ENCODE assay signal across 11 cellular contexts in the genomic region with DNA sequence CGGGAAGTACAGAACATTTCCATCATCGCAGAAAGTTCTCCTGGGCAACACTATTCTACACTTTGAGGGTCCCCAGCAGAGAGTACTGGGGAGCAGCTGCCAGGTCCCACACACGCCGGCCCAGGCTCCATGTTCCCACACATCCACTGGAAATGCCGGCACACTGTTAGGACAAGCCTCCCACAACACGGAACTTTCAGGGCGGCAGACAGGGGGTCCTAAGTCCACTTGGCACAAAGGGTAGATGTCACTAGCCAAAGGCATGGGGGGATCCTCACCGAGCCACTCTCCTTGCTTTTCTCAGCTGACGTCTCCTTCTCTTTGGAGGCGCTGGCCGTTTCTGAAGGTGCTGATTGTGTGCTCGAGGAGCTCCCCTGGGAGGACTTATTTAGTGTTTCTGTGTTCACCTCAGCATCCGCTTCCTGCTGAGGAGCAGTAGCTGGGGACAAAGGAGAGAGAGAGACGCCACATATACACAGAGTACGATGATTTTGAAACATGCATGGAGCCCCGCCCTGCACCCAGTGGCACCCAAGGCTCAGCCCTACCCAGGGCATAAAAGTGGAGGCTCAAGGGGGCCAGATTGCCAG.
"Had no signal": no experiment of that assay in that cellular context is flagged by ENCODE, and none has a peak within 500 bp of the region (broad histone marks: within the 10 kb centered on the region; RNA-seq: fewer than 3 reads in every experiment).

No MANE protein-coding gene starts in this region.

- H3K27me3 Mint-ChIP-seq: activated CD8-positive, alpha-beta T cell treated with anti-CD3 and anti-CD28 coated beads for 36 hours had no signal

- H3K4me3 Mint-ChIP-seq: activated CD8-positive, alpha-beta T cell treated with anti-CD3 and anti-CD28 coated beads for 36 hours; activated T-helper 1 cell treated with anti-CD3 and anti-CD28 coated beads, Interleukin-12 subunit alpha, Interleukin-12 subunit beta, Interleukin-2, Interleukin-4 antibody, amounts not matched to agents 30 ng/mL and 10 ng/mL and 1 ng/mL, durations not matched to agents 14 hours and 24 hours and 36 hours; natural killer cell had no signal

- H3K27ac ChIP-seq: heart left ventricle, tibial nerve, vagina had no signal

- H3K4me1 ChIP-seq: tibial nerve, vagina had no signal

- H3K27ac Mint-ChIP-seq: activated CD8-positive, alpha-beta T cell treated with anti-CD3 and anti-CD28 coated beads for 36 hours; natural killer cell had no signal

- DNase-seq: activated CD8-positive, alpha-beta memory T cell treated with anti-CD3 and anti-CD28 coated beads, Interleukin-2, amount 50 U/mL, for 4 hours; activated CD8-positive, alpha-beta T cell treated with anti-CD3 and anti-CD28 coated beads for 36 hours; activated naive CD4-positive, alpha-beta T cell; foreskin melanocyte; heart left ventricle; left colon; natural killer cell; occipital lobe had no signal

- H3K9me3 ChIP-seq: heart left ventricle, tibial nerve, vagina had no signal

- H3K27me3 ChIP-seq: heart left ventricle, tibial nerve, vagina had no signal

- H3K9me3 Mint-ChIP-seq: activated CD8-positive, alpha-beta T cell treated with anti-CD3 and anti-CD28 coated beads for 36 hours; activated T-helper 1 cell treated with anti-CD3 and anti-CD28 coated beads, Interleukin-12 subunit alpha, Interleukin-12 subunit beta, Interleukin-2, Interleukin-4 antibody, amounts not matched to agents 30 ng/mL and 10 ng/mL and 1 ng/mL, durations not matched to agents 14 hours and 24 hours and 36 hours; natural killer cell had no signal

- ATAC-seq: activated CD8-positive, alpha-beta T cell treated with anti-CD3 and anti-CD28 coated beads for 36 hours; left colon had no signal

- H3K4me3 ChIP-seq: heart left ventricle, tibial nerve, vagina had no signal
